Comparison of ENCODE assay signal across 8 cellular contexts in the genomic region with DNA sequence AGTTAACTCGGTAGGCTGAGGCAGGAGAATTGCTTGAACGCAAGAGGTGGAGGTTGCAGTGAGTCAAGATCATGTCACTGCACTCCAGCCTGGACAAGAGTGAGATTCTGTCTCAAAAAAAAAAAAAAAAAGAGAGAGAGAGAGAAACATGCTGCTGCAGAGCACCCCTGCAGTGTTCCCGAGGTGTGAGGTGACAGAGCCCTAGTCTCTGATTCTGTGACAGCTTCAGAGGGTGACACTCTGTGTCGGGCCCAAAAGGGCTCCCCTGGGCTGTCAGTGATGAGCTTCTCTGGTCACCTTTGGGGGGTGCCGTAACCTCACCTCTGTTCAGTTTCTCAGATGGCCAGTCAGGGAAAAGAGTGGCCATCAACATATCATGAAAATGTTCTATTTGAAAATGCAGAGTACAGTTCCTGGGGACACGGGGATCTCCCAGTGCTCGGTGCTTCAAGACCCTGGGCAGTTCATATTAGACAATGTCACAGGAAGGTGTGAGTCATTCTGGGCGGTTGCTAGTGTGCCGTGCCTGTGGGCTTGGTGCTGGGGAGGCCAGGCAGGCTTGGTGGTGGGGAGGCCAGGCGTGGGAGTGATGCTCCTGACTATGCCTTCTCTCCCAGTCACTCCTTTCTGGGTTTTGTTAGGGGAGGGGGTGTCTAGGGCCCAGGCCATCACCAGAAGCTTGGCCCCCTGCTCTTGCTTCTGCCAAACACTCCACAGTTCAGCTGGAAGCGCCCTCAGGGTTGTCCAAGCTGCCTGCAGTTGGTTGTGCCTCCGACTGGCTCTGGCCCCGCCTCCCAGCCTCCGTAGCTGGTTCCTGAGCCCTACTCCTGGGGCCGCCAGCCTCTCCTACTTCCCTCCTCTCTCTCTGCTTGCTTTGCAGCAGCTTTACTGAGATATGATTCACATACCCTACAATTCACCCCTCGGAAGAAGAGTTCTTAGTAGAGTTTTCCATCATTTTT. TPM values are rescaled to one million over a fixed set of nuclear protein-coding genes. Genes with fewer than 3 reads are reported as not detected.
DNase-seq lines count a peak whose midpoint lies in the region; ATAC-seq and TF ChIP-seq lines count a peak whose summit lies in the region.

No MANE protein-coding gene starts in this region.

- peaks cover 0 to 16% of the 10 kb centered on the region in 2 donors for H3K4me1 ChIP-seq in esophagus (ENCODE audit: control insufficient read depth in 2 of 2, insufficient read depth in 2 of 2, low read length in 1 of 2)

- no peaks in the 10 kb centered on the region for H3K36me3 ChIP-seq in esophagus (ENCODE audit: control insufficient read depth in 2 of 2, insufficient read depth in 2 of 2, low read length in 1 of 2)

- WGBS in esophagus, 2 donors: 32 to 42% methylated on average over 16 of the region's 16 CpGs

- H3K27me3 ChIP-seq in esophagus (ENCODE audit: control insufficient read depth in 1 of 2, insufficient read depth in 2 of 2, low read length in 2 of 2): no peaks in the 10 kb centered on the region

- no peaks in the 10 kb centered on the region for H3K9me3 Mint-ChIP-seq in activated CD4-positive, alpha-beta T cell treated with anti-CD3 and anti-CD28 coated beads, Interleukin-2, amount 10 ng/mL, durations not matched to agents 24 days and 14 days

- H3K9me3 ChIP-seq in esophagus (ENCODE audit: control insufficient read depth in 2 of 2, insufficient read depth in 1 of 2, low read depth in 1 of 2, low read length in 1 of 2): no peaks in the 10 kb centered on the region

- ATAC-seq in GM21619 (IDR thresholded peaks at IDR 0.05; ENCODE audit: unreplicated experiment): no peak

- peaks cover 46% of the 10 kb centered on the region for H3K4me1 Mint-ChIP-seq in activated CD4-positive, alpha-beta T cell treated with anti-CD3 and anti-CD28 coated beads, Interleukin-2, amount 10 ng/mL, durations not matched to agents 24 days and 14 days

- no peaks in the 10 kb centered on the region for H3K27me3 Mint-ChIP-seq in activated CD4-positive, alpha-beta T cell treated with anti-CD3 and anti-CD28 coated beads, Interleukin-2, amount 10 ng/mL, durations not matched to agents 24 days and 14 days

- intact Hi-C loops in activated CD4-positive, alpha-beta T cell treated with anti-CD3 and anti-CD28 coated beads, Interleukin-2, amount 10 ng/mL, durations not matched to agents 24 days and 14 days (cut with micrococcal nuclease): loop anchor here (1.0 to 10.0 kb wide), 2 partner anchors 34 to 132 kb away; partner anchors contain the start of gene C22orf39

- peak overlapping the region; percentile 70 for H3K4me3 Mint-ChIP-seq in activated CD4-positive, alpha-beta T cell treated with anti-CD3 and anti-CD28 coated beads, Interleukin-2, amount 10 ng/mL, durations not matched to agents 24 days and 14 days

- H3K27ac Mint-ChIP-seq in activated CD4-positive, alpha-beta T cell treated with anti-CD3 and anti-CD28 coated beads, Interleukin-2, amount 10 ng/mL, durations not matched to agents 24 days and 14 days: peak overlapping the region; percentile 94

- H3K27ac ChIP-seq in esophagus (ENCODE audit: low read depth in 2 of 2, low read length in 1 of 2) (peak overlapping the region; percentile 77 to 86), skin epidermis (peak overlapping the region in 13 of 21 experiments; percentile 14 to 72 (median 54))

- no peak overlapping the region for H3K4me3 ChIP-seq in esophagus (ENCODE audit: low read depth in 1 of 2, low read length in 2 of 2)
- no peak overlapping the region for H3K4me3 ChIP-seq in skin epidermis

- H3K36me3 Mint-ChIP-seq in activated CD4-positive, alpha-beta T cell treated with anti-CD3 and anti-CD28 coated beads, Interleukin-2, amount 10 ng/mL, durations not matched to agents 24 days and 14 days (ENCODE audit: low read depth): no peaks in the 10 kb centered on the region

- DNase-seq in CD1c-positive myeloid dendritic cell (ENCODE audit: extremely low spot score) (peak; percentile 36), NCI-H128 (lab: John Stamatoyannopoulos, UW; ENCODE audit: unreplicated experiment) (no peak), mucosa of gallbladder (ENCODE audit: low spot score) (no peak)
- DNase-seq in activated CD4-positive, alpha-beta T cell treated with anti-CD3 and anti-CD28 coated beads, Interleukin-2, amount 10 ng/mL, durations not matched to agents 24 days and 14 days: peak; percentile 87

- no peak for TF ChIP-seq EP300 in Ishikawa (IDR thresholded peaks at IDR 0.05; ENCODE audit: borderline replicate concordance)

- TF ChIP-seq RAD21 in Ishikawa (IDR thresholded peaks at IDR 0.05; ENCODE audit: low read depth): peak; percentile 26; the same call in 1 of the 2 replicates

TF ChIP-seq in Ishikawa, 13 proteins besides CTCF, POLR2A, EP300 and RAD21:
- TF ChIP-seq EGR1 (IDR thresholded peaks at IDR 0.05): no peak
- TF ChIP-seq CEBPB (IDR thresholded peaks at IDR 0.05): no peak
- no peak for TF ChIP-seq FOXM1 (IDR thresholded peaks at IDR 0.05; ENCODE audit: borderline replicate concordance, low read depth)
- TF ChIP-seq ZBTB7A (IDR thresholded peaks at IDR 0.05; ENCODE audit: low read depth): no peak
- no peak for TF ChIP-seq TCF12 (IDR thresholded peaks at IDR 0.05; ENCODE audit: low read depth)
- TF ChIP-seq NFIC (IDR thresholded peaks at IDR 0.05): no peak
- no peak for TF ChIP-seq YY1 (IDR thresholded peaks at IDR 0.05; ENCODE audit: low read depth)
- TF ChIP-seq TEAD4 (IDR thresholded peaks at IDR 0.05): no peak
- no peak for TF ChIP-seq TAF1 (IDR thresholded peaks at IDR 0.05; ENCODE audit: low read depth)
- no peak for TF ChIP-seq CREB1 (IDR thresholded peaks at IDR 0.05; ENCODE audit: low read depth)
- TF ChIP-seq, protein P1, sequence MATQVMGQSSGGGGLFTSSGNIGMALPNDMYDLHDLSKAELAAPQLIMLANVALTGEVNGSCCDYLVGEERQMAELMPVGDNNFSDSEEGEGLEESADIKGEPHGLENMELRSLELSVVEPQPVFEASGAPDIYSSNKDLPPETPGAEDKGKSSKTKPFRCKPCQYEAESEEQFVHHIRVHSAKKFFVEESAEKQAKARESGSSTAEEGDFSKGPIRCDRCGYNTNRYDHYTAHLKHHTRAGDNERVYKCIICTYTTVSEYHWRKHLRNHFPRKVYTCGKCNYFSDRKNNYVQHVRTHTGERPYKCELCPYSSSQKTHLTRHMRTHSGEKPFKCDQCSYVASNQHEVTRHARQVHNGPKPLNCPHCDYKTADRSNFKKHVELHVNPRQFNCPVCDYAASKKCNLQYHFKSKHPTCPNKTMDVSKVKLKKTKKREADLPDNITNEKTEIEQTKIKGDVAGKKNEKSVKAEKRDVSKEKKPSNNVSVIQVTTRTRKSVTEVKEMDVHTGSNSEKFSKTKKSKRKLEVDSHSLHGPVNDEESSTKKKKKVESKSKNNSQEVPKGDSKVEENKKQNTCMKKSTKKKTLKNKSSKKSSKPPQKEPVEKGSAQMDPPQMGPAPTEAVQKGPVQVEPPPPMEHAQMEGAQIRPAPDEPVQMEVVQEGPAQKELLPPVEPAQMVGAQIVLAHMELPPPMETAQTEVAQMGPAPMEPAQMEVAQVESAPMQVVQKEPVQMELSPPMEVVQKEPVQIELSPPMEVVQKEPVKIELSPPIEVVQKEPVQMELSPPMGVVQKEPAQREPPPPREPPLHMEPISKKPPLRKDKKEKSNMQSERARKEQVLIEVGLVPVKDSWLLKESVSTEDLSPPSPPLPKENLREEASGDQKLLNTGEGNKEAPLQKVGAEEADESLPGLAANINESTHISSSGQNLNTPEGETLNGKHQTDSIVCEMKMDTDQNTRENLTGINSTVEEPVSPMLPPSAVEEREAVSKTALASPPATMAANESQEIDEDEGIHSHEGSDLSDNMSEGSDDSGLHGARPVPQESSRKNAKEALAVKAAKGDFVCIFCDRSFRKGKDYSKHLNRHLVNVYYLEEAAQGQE (IDR thresholded peaks at IDR 0.05; ENCODE audit: low read depth): no peak
- TF ChIP-seq USF1 (IDR thresholded peaks at IDR 0.05): no peak
- TF ChIP-seq, protein P2, sequence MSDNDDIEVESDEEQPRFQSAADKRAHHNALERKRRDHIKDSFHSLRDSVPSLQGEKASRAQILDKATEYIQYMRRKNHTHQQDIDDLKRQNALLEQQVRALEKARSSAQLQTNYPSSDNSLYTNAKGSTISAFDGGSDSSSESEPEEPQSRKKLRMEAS (IDR thresholded peaks at IDR 0.05): no peak
TF ChIP-seq in Ishikawa: peak in this region for 0.

RNA-seq across cellular contexts. Expression of gene CLDN5, which starts 52.5 kb away (rescaled TPM):
- total RNA-seq in activated CD4-positive, alpha-beta T cell treated with anti-CD3 and anti-CD28 coated beads, Interleukin-2, amount 10 ng/mL, durations not matched to agents 24 days and 14 days: 0.44 and 0.71 TPM in 2 replicates
- 10 to 100 TPM in 1 of 2 donors, 1 to 10 TPM in 1; 8.5 to 48.3 TPM for polyA plus RNA-seq in esophagus
- total RNA-seq in mucosa of gallbladder: 27.5 TPM

Comparison
In these comparisons a context has a peak if more than half of its experiments do, and no peak if none do; other contexts are left out.
1. DNase-seq: peak in CD1c-positive myeloid dendritic cell (single experiment) and activated CD4-positive, alpha-beta T cell treated with anti-CD3 and anti-CD28 coated beads, Interleukin-2, amount 10 ng/mL, durations not matched to agents 24 days and 14 days (single experiment); none in NCI-H128 (single experiment) and mucosa of gallbladder (single experiment).
2. RNA of gene CLDN5, which starts 52.5 kb away (total RNA-seq): 27.5 TPM in mucosa of gallbladder (single experiment); 0.44 to 0.71 TPM in activated CD4-positive, alpha-beta T cell treated with anti-CD3 and anti-CD28 coated beads, Interleukin-2, amount 10 ng/mL, durations not matched to agents 24 days and 14 days; every median in the first group is over 10 times any median in the second.